Comparison of ENCODE assay signal across 2 cellular contexts in genomic region chr1:24743404-24744211, GRCh38.
TF ChIP-seq lines count a peak whose summit lies in the region.

No MANE protein-coding gene starts in this region.

TF ChIP-seq in HEK293, 187 proteins besides CTCF, POLR2A, EP300 and RAD21 (continued from another document and continues in another):
- TF ChIP-seq ZSCAN18 (tag by site-specific recombination; IDR thresholded peaks at IDR 0.05) (no peak), ZBTB11 (tag by site-specific recombination; conservative IDR thresholded peaks at IDR 0.05; ENCODE audit: low read depth) (no peak), ZNF292 (tag by site-specific recombination; IDR thresholded peaks at IDR 0.05; ENCODE audit: borderline replicate concordance, low read depth) (0 out of 2 replicates have a peak, but pooled peaks have one; percentile 2), HOXA7 (CRISPR knock-in tag; IDR thresholded peaks at IDR 0.05; ENCODE audit: borderline replicate concordance) (no peak), ZBTB8A (tag by site-specific recombination; IDR thresholded peaks at IDR 0.05) (peak; percentile 35; the same call in 1 of the 2 replicates), ZNF23 (tag by site-specific recombination; IDR thresholded peaks at IDR 0.05; ENCODE audit: borderline replicate concordance) (no peak), GLI4 (tag by site-specific recombination; IDR thresholded peaks at IDR 0.05) (no peak), ZNF610 (tag by site-specific recombination; IDR thresholded peaks at IDR 0.05; ENCODE audit: borderline replicate concordance) (no peak), ZNF394 (tag by site-specific recombination; IDR thresholded peaks at IDR 0.05; ENCODE audit: borderline replicate concordance) (peak; percentile 89), GLI2 (tag by site-specific recombination; IDR thresholded peaks at IDR 0.05; ENCODE audit: borderline replicate concordance, low read depth) (no peak), PRDM10 (tag by site-specific recombination; IDR thresholded peaks at IDR 0.05) (no peak), ZNF785 (tag by site-specific recombination; IDR thresholded peaks at IDR 0.05) (no peak), ZNF175 (tag by site-specific recombination; IDR thresholded peaks at IDR 0.05) (no peak), OSR2 (tag by site-specific recombination; IDR thresholded peaks at IDR 0.05) (peak; percentile 54; the same call in 1 of the 2 replicates), ZNF704 (tag by site-specific recombination; IDR thresholded peaks at IDR 0.05) (no peak), ZNF600 (tag by site-specific recombination; IDR thresholded peaks at IDR 0.05) (peak; percentile 19; the same call in 1 of the 2 replicates), WT1 (tag by site-specific recombination; IDR thresholded peaks at IDR 0.05) (peak; percentile 71), ZNF37A (tag by site-specific recombination; IDR thresholded peaks at IDR 0.05) (no peak), ZNF510 (tag by site-specific recombination; IDR thresholded peaks at IDR 0.05; ENCODE audit: insufficient replicate concordance) (no peak), ZNF664 (tag by site-specific recombination; IDR thresholded peaks at IDR 0.05) (no peak), IKZF3 (tag by site-specific recombination; IDR thresholded peaks at IDR 0.05) (no peak)

TF ChIP-seq in HepG2, 621 proteins besides CTCF, POLR2A, EP300 and RAD21 (continued from another document and continues in another):
- TF ChIP-seq PATZ1 (CRISPR knock-in tag; IDR thresholded peaks at IDR 0.05), result 0 out of 2 replicates have a peak, but pooled peaks have one; percentile 7
- no peak for TF ChIP-seq FOSL2 (CRISPR knock-in tag; IDR thresholded peaks at IDR 0.05)
- TF ChIP-seq ZNF235 (CRISPR knock-in tag; IDR thresholded peaks at IDR 0.05; ENCODE audit: borderline replicate concordance), result no peak
- TF ChIP-seq NR2F1 (CRISPR knock-in tag; IDR thresholded peaks at IDR 0.05), result no peak
- no peak for TF ChIP-seq ZSCAN30 (CRISPR knock-in tag; IDR thresholded peaks at IDR 0.05)
- no peak for TF ChIP-seq FOXM1 (CRISPR knock-in tag; IDR thresholded peaks at IDR 0.05)
- no peak for TF ChIP-seq KLF13 (CRISPR knock-in tag; IDR thresholded peaks at IDR 0.05)
- TF ChIP-seq TRAFD1 (CRISPR knock-in tag; IDR thresholded peaks at IDR 0.05; ENCODE audit: borderline replicate concordance), result no peak
- no peak for TF ChIP-seq ZNF20 (CRISPR knock-in tag; IDR thresholded peaks at IDR 0.05)
- TF ChIP-seq ZNF674 (CRISPR knock-in tag; IDR thresholded peaks at IDR 0.05; ENCODE audit: low read depth), result no peak
- TF ChIP-seq ZBTB25 (CRISPR knock-in tag; IDR thresholded peaks at IDR 0.05), result no peak
- no peak for TF ChIP-seq THAP8 (CRISPR knock-in tag; IDR thresholded peaks at IDR 0.05; ENCODE audit: borderline replicate concordance)
- TF ChIP-seq DR1 (CRISPR knock-in tag; IDR thresholded peaks at IDR 0.05), result no peak
- no peak for TF ChIP-seq KDM3A (CRISPR knock-in tag; IDR thresholded peaks at IDR 0.05; ENCODE audit: low read depth)
- TF ChIP-seq ZBTB39 (CRISPR knock-in tag; IDR thresholded peaks at IDR 0.05), result 0 out of 2 replicates have a peak, but pooled peaks have one; percentile 45
- TF ChIP-seq ZNF232 (CRISPR knock-in tag; IDR thresholded peaks at IDR 0.05; ENCODE audit: borderline replicate concordance), result no peak
- no peak for TF ChIP-seq PTBP1 (IDR thresholded peaks at IDR 0.05; ENCODE audit: low read depth, low read length, poor library complexity, severe bottlenecking)
- no peak for TF ChIP-seq ZNF576 (CRISPR knock-in tag; IDR thresholded peaks at IDR 0.05)
- no peak for TF ChIP-seq E2F2 (CRISPR knock-in tag; IDR thresholded peaks at IDR 0.05; ENCODE audit: borderline replicate concordance)
- TF ChIP-seq DDIT3 (CRISPR knock-in tag; IDR thresholded peaks at IDR 0.05), result no peak
- no peak for TF ChIP-seq ZNF563 (CRISPR knock-in tag; IDR thresholded peaks at IDR 0.05)
- no peak for TF ChIP-seq ZNF318 (CRISPR knock-in tag; IDR thresholded peaks at IDR 0.05)
- TF ChIP-seq SALL2 (CRISPR knock-in tag; IDR thresholded peaks at IDR 0.05), result 0 out of 2 replicates have a peak, but pooled peaks have one; percentile 37
- no peak for TF ChIP-seq MAFG (CRISPR knock-in tag; IDR thresholded peaks at IDR 0.05)
- TF ChIP-seq MTF1 (CRISPR knock-in tag; IDR thresholded peaks at IDR 0.05), result no peak
- TF ChIP-seq XBP1 (CRISPR knock-in tag; IDR thresholded peaks at IDR 0.05), result no peak
- peak; percentile 38; the same call in 1 of the 2 replicates for TF ChIP-seq MAX (IDR thresholded peaks at IDR 0.05)
- no peak for TF ChIP-seq ZNF234 (CRISPR knock-in tag; conservative IDR thresholded peaks at IDR 0.05)
